In genomic region chr12:109291531-109292341, GRCh38 we compare ENCODE assay signal across 8 cellular contexts. TPM values are rescaled to one million over a fixed set of nuclear protein-coding genes. Genes with fewer than 3 reads are reported as not detected.
DNase-seq lines count a peak whose midpoint lies in the region; FAIRE-seq and TF ChIP-seq lines count a peak whose summit lies in the region.

No MANE protein-coding gene starts in this region.

- H3K9me3 Mint-ChIP-seq in type B pancreatic cell = no peaks in the 10 kb centered on the region

- H3K36me3 Mint-ChIP-seq in type B pancreatic cell = no peaks in the 10 kb centered on the region

- H3K27ac ChIP-seq in cingulate gyrus (ENCODE audit: low read depth, low read length) = peak overlapping the region; percentile 72

- H3K27me3 Mint-ChIP-seq in type B pancreatic cell = peaks cover 9% of the 10 kb centered on the region

- no peak for TF ChIP-seq POLR2A in GM12892 (IDR thresholded peaks at IDR 0.05; ENCODE audit: low read depth, low read length)

- peak; percentile 25 for TF ChIP-seq CTCF in type B pancreatic cell (conservative IDR thresholded peaks at IDR 0.05)

- H3K27ac Mint-ChIP-seq in type B pancreatic cell = no peak overlapping the region

- peak overlapping the region; percentile 73 for H3K4me3 Mint-ChIP-seq in type B pancreatic cell

- no peak for FAIRE-seq in GM12892 (lab: Jason Lieb, UNC)

- DNase-seq in COLO668 (lab: John Stamatoyannopoulos, UW; ENCODE audit: unreplicated experiment) (peak; percentile 88), NCI-H2107 (lab: John Stamatoyannopoulos, UW) (peak; percentile 96), lung microvascular endothelial cell (ENCODE audit: low read depth in 2 of 2) (peak; percentile 16 to 65), type B pancreatic cell (ENCODE audit: extremely low spot score, unreplicated experiment) (no peak), GM12892 (ENCODE audit: insufficient read length) (no peak), SIG-M5 (lab: John Stamatoyannopoulos, UW) (no peak)
- DNase-seq in activated CD8-positive, alpha-beta memory T cell treated with anti-CD3 and anti-CD28 coated beads, Interleukin-2, amount 50 U/mL, for 4 hours = no peak

- peaks cover 7% of the 10 kb centered on the region for H3K4me1 Mint-ChIP-seq in type B pancreatic cell (ENCODE audit: unreplicated experiment)

RNA-seq across cellular contexts. Expression of gene FOXN4, which starts 17.3 kb away (rescaled TPM):
- not detected in 2 replicates for total RNA-seq in lung microvascular endothelial cell
- total RNA-seq in type B pancreatic cell (ENCODE audit: low replicate concordance) = 2.0 and 2.6 TPM in 2 replicates
- not detected for polyA plus RNA-seq in GM12892 (2012; ENCODE audit: missing spikeins)

RNA-seq across cellular contexts. Expression of gene MYO1H, which starts 56.0 kb away (rescaled TPM):
- total RNA-seq in lung microvascular endothelial cell (not detected in 2 replicates), type B pancreatic cell (ENCODE audit: low replicate concordance) (0.72 and 0.79 TPM in 2 replicates)
- polyA plus RNA-seq in GM12892 (2012; ENCODE audit: missing spikeins) = 0.06 TPM

Comparison
In these comparisons a context has a peak if more than half of its experiments do, and no peak if none do; other contexts are left out.
1. DNase-seq: peak in COLO668 (single experiment), NCI-H2107 (single experiment) and lung microvascular endothelial cell (2 of 2); none in type B pancreatic cell (single experiment), GM12892 (single experiment), SIG-M5 (single experiment) and activated CD8-positive, alpha-beta memory T cell treated with anti-CD3 and anti-CD28 coated beads, Interleukin-2, amount 50 U/mL, for 4 hours (single experiment).